In genomic region chr12:118058881-118059644, GRCh38 we compare ENCODE assay signal across 1 cellular context.
TF ChIP-seq lines count a peak whose summit lies in the region.

No MANE protein-coding gene starts in this region.

TF ChIP-seq in K562, 482 proteins besides CTCF, POLR2A, EP300 and RAD21:
- no peak for TF ChIP-seq TEAD4 (IDR thresholded peaks at IDR 0.05; ENCODE audit: low read length)
- no peak for TF ChIP-seq TEAD4 (CRISPR knock-in tag; IDR thresholded peaks at IDR 0.05; ENCODE audit: borderline replicate concordance)
- no peak for TF ChIP-seq THRAP3 (IDR thresholded peaks at IDR 0.05; ENCODE audit: borderline replicate concordance)
- TF ChIP-seq ZNF124 (CRISPR knock-in tag; IDR thresholded peaks at IDR 0.05) = no peak
- no peak for TF ChIP-seq IFI16 (CRISPR knock-in tag; IDR thresholded peaks at IDR 0.05)
- no peak for TF ChIP-seq L3MBTL2 (IDR thresholded peaks at IDR 0.05)
- TF ChIP-seq GTF2A2 (tag; IDR thresholded peaks at IDR 0.05) = no peak
- TF ChIP-seq, protein P1, sequence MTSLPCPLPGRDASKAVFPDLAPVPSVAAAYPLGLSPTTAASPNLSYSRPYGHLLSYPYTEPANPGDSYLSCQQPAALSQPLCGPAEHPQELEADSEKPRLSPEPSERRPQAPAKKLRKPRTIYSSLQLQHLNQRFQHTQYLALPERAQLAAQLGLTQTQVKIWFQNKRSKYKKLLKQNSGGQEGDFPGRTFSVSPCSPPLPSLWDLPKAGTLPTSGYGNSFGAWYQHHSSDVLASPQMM (CRISPR knock-in tag; IDR thresholded peaks at IDR 0.05) = no peak
